In genomic region chr4:168830777-168831512, GRCh38 we compare ENCODE assay signal across 8 cellular contexts.
A peak's percentile ranks its signal among the peaks of the same experiment; 100 is the strongest.
DNase-seq lines count a peak whose midpoint lies in the region; ATAC-seq and TF ChIP-seq lines count a peak whose summit lies in the region.

No MANE protein-coding gene starts in this region.

- peak in 2 of 4 donors; percentile 27 to 28 for ATAC-seq in psoas muscle

- H3K4me1 ChIP-seq in OCI-LY3 (ENCODE audit: low read length), result peaks cover 15% of the 10 kb centered on the region
- H3K4me1 ChIP-seq in endodermal cell (ENCODE audit: control insufficient read depth, insufficient read depth, low read length), result no peaks in the 10 kb centered on the region
- H3K4me1 ChIP-seq in psoas muscle, result peaks cover 32% of the 10 kb centered on the region

- intact Hi-C loops in psoas muscle (cut with DNase I), result no loop called here

- peak overlapping the region; percentile 89 for H3K4me3 ChIP-seq in OCI-LY3 (ENCODE audit: low read length)
- H3K4me3 ChIP-seq in endodermal cell (ENCODE audit: low read length), result peak overlapping the region; percentile 92
- H3K4me3 ChIP-seq in psoas muscle, result peak overlapping the region; percentile 73

- H3K27ac Mint-ChIP-seq in endodermal cell, result no peak overlapping the region

- TF ChIP-seq CTCF in OCI-LY3 (IDR thresholded peaks at IDR 0.05; ENCODE audit: low read depth, low read length) (no peak), endodermal cell (conservative IDR thresholded peaks at IDR 0.05) (no peak), psoas muscle (IDR thresholded peaks at IDR 0.05) (no peak)

- peaks cover 40% of the 10 kb centered on the region for H3K27me3 Mint-ChIP-seq in endodermal cell (ENCODE audit: insufficient read depth)

- H3K9me3 ChIP-seq in OCI-LY3 (ENCODE audit: insufficient read depth, low read length), result no peaks in the 10 kb centered on the region
- H3K9me3 ChIP-seq in endodermal cell (ENCODE audit: control insufficient read depth, low read length), result no peaks in the 10 kb centered on the region
- no peaks in the 10 kb centered on the region for H3K9me3 ChIP-seq in psoas muscle

- H3K36me3 ChIP-seq in OCI-LY3 (replicated peaks; ENCODE audit: low read depth, low read length) (no peaks in the 10 kb centered on the region), endodermal cell (ENCODE audit: control insufficient read depth, insufficient read depth, low read length) (peaks cover 10% of the 10 kb centered on the region), psoas muscle (ENCODE audit: insufficient read depth in 1 of 2, low read depth in 1 of 2) (no peaks in the 10 kb centered on the region)

- peaks cover 3% of the 10 kb centered on the region for H3K4me1 Mint-ChIP-seq in endodermal cell

- H2AFZ ChIP-seq in OCI-LY3 (ENCODE audit: low read depth, low read length), result peak overlapping the region; percentile 74

- DNase-seq in GM03348 (ENCODE audit: low spot score), result peak; percentile 29
- no peak for DNase-seq in endodermal cell
- no peak for DNase-seq in psoas muscle
- DNase-seq in NCI-H510A (lab: John Stamatoyannopoulos, UW), result no peak
- no peak for DNase-seq in NCI-H524 (lab: John Stamatoyannopoulos, UW)
- no peak for DNase-seq in epidermal melanocyte (ENCODE audit: insufficient read length, low spot score)
- DNase-seq in inferior parietal cortex (ENCODE audit: extremely low spot score), result no peak

- H3K27ac ChIP-seq in OCI-LY3 (ENCODE audit: low read length) (no peak overlapping the region), endodermal cell (ENCODE audit: low read depth, low read length) (no peak overlapping the region), psoas muscle (peak overlapping the region; percentile 76)

- peaks cover 14% of the 10 kb centered on the region for H3K79me2 ChIP-seq in OCI-LY3 (ENCODE audit: low read length)

- H3K27me3 ChIP-seq in OCI-LY3 (ENCODE audit: low read depth, low read length) (0 out of 2 replicates have a peak, but pooled peaks cover 4% of the 10 kb centered on the region), endodermal cell (ENCODE audit: control insufficient read depth, insufficient read depth, low read length, poor library complexity, severe bottlenecking) (no peaks in the 10 kb centered on the region), psoas muscle (ENCODE audit: insufficient read depth in 3 of 3, low read length in 2 of 3) (no peaks in the 10 kb centered on the region)

- H3K36me3 Mint-ChIP-seq in endodermal cell (ENCODE audit: low read depth), result peaks cover 5% of the 10 kb centered on the region

- H4K20me1 ChIP-seq in OCI-LY3 (ENCODE audit: insufficient read depth, low read length), result no peaks in the 10 kb centered on the region

- no peaks in the 10 kb centered on the region for H3K9me3 Mint-ChIP-seq in endodermal cell

- 75 to 76% methylated on average over 6 of the region's 6 CpGs for WGBS in endodermal cell (ENCODE audit: insufficient coverage in 1 of 2, insufficient read length in 1 of 2), 2 experiments
- WGBS in psoas muscle, 3 donors, result 33 to 56% (median 33%) methylated on average over 6 of the region's 6 CpGs

- peak overlapping the region; percentile 82 for H3K4me3 Mint-ChIP-seq in endodermal cell

- peak overlapping the region; percentile 76 for H3K9ac ChIP-seq in OCI-LY3 (ENCODE audit: low read length)
- no peak overlapping the region for H3K9ac ChIP-seq in endodermal cell (ENCODE audit: extremely low read depth, low read length, poor library complexity, severe bottlenecking)

- H3K4me2 ChIP-seq in OCI-LY3 (ENCODE audit: low read length), result peak overlapping the region; percentile 80
